In genomic region chr2:197071790-197072436, GRCh38 we compare ENCODE assay signal across 18 cellular contexts.
DNase-seq lines count a peak whose midpoint lies in the region; ATAC-seq and TF ChIP-seq lines count a peak whose summit lies in the region.
"Had no signal": no experiment of that assay in that cellular context is flagged by ENCODE, and none has a peak within 500 bp of the region (broad histone marks: within the 10 kb centered on the region; RNA-seq: fewer than 3 reads in every experiment).

No MANE protein-coding gene starts in this region.

- H3K4me1 ChIP-seq in SJCRH30 = no peaks in the 10 kb centered on the region

- TF ChIP-seq CTCF in dorsolateral prefrontal cortex (IDR thresholded peaks at IDR 0.05 in 54 of 56, conservative IDR thresholded peaks at IDR 0.05 in 2 of 56; ENCODE audit: low read depth in 1 of 56, partially characterized antibody in 56 of 56) = no peak

- H3K4me3 Mint-ChIP-seq in activated CD8-positive, alpha-beta memory T cell treated with anti-CD3 and anti-CD28 coated beads, Interleukin-2, amount 10 ng/mL, durations not matched to agents 7 days and 5 days = no peak overlapping the region
- no peak overlapping the region for H3K4me3 Mint-ChIP-seq in T-helper 17 cell
- peak overlapping the region; percentile 30 to 55 for H3K4me3 Mint-ChIP-seq in stimulated activated naive CD8-positive, alpha-beta T cell treated with anti-CD3 and anti-CD28 coated beads, Interleukin-15, amount 100 ng/mL, for 72 hours

- DNase-seq in activated CD8-positive, alpha-beta memory T cell treated with anti-CD3 and anti-CD28 coated beads, Interleukin-2, amount 10 ng/mL, durations not matched to agents 7 days and 5 days = no peak
- no peak for DNase-seq in activated CD8-positive, alpha-beta memory T cell treated with anti-CD3 and anti-CD28 coated beads, Interleukin-2, amount 50 U/mL, for 48 hours
- DNase-seq in T-helper 17 cell (no peak), dorsolateral prefrontal cortex (no peak), SJCRH30 (no peak), OCI-M1 (lab: John Stamatoyannopoulos, UW) (no peak)
- no peak for DNase-seq in stimulated activated naive CD8-positive, alpha-beta T cell treated with anti-CD3 and anti-CD28 coated beads, Interleukin-15, amount 100 ng/mL, for 72 hours
- DNase-seq: activated CD8-positive, alpha-beta memory T cell treated with anti-CD3 and anti-CD28 coated beads for 24 hours; activated naive CD4-positive, alpha-beta T cell treated with Interleukin-2 at 50 U/mL for 16 hours; cerebellar nuclear complex; EL; H7; left ventricle myocardium inferior; NCI-H2107; NCI-H526; stimulated activated CD4-positive, alpha-beta T cell treated with anti-CD3 and anti-CD28 coated beads, Interleukin-15, amount 100 ng/mL, for 24 hours; testis had no signal

- H3K9me3 Mint-ChIP-seq in activated CD8-positive, alpha-beta memory T cell treated with anti-CD3 and anti-CD28 coated beads, Interleukin-2, amount 10 ng/mL, durations not matched to agents 7 days and 5 days (ENCODE audit: low read depth) = peaks cover 3% of the 10 kb centered on the region
- peaks cover 7 to 10% of the 10 kb centered on the region in 2 donors for H3K9me3 Mint-ChIP-seq in stimulated activated naive CD8-positive, alpha-beta T cell treated with anti-CD3 and anti-CD28 coated beads, Interleukin-15, amount 100 ng/mL, for 72 hours

- H3K27me3 ChIP-seq in dorsolateral prefrontal cortex (no peaks in the 10 kb centered on the region), SJCRH30 (no peaks in the 10 kb centered on the region)
- H3K27me3 ChIP-seq: testis had no signal

- H3K9me3 ChIP-seq in T-helper 17 cell (ENCODE audit: control insufficient read depth, low read length, poor library complexity, severe bottlenecking) = no peaks in the 10 kb centered on the region
- H3K9me3 ChIP-seq in SJCRH30 (replicated peaks) = no peaks in the 10 kb centered on the region
- H3K9me3 ChIP-seq: left ventricle myocardium inferior, testis had no signal

- CTCF ChIA-PET in activated CD8-positive, alpha-beta memory T cell treated with anti-CD3 and anti-CD28 coated beads, Interleukin-2, amount 10 ng/mL, durations not matched to agents 7 days and 5 days (lab: Charles Lee) = interaction anchor here (1.0 to 1.2 kb wide), 2 partner anchors 13 to 27 kb away, joined by 3 read pairs; no protein-coding TSS in a partner anchor

- peaks cover 26% of the 10 kb centered on the region for H3K4me1 Mint-ChIP-seq in activated CD8-positive, alpha-beta memory T cell treated with anti-CD3 and anti-CD28 coated beads, Interleukin-2, amount 10 ng/mL, durations not matched to agents 7 days and 5 days
- H3K4me1 Mint-ChIP-seq in T-helper 17 cell = peaks cover 34% of the 10 kb centered on the region
- H3K4me1 Mint-ChIP-seq in stimulated activated naive CD8-positive, alpha-beta T cell treated with anti-CD3 and anti-CD28 coated beads, Interleukin-15, amount 100 ng/mL, for 72 hours = peaks cover 60% of the 10 kb centered on the region

- intact Hi-C loops in dorsolateral prefrontal cortex (cut with DNase I) = loop anchor here (5.0 to 10.0 kb wide), 2 partner anchors 60 to 147 kb away; partner anchors contain the start of gene PGAP1 (in 1 of the 2)

- ATAC-seq in activated CD8-positive, alpha-beta memory T cell treated with anti-CD3 and anti-CD28 coated beads, Interleukin-2, amount 10 ng/mL, durations not matched to agents 7 days and 5 days = no peak
- no peak for ATAC-seq in T-helper 17 cell
- ATAC-seq in stimulated activated naive CD8-positive, alpha-beta T cell treated with anti-CD3 and anti-CD28 coated beads, Interleukin-15, amount 100 ng/mL, for 72 hours = no peak
- no peak for ATAC-seq in HG03571 (IDR thresholded peaks at IDR 0.05; ENCODE audit: unreplicated experiment)

- H3K4me3 ChIP-seq in dorsolateral prefrontal cortex = no peak overlapping the region
- no peak overlapping the region for H3K4me3 ChIP-seq in SJCRH30
- H3K4me3 ChIP-seq: left ventricle myocardium inferior, testis had no signal

- no peaks in the 10 kb centered on the region for H3K36me3 ChIP-seq in SJCRH30

- H3K27ac Mint-ChIP-seq in activated CD8-positive, alpha-beta memory T cell treated with anti-CD3 and anti-CD28 coated beads, Interleukin-2, amount 10 ng/mL, durations not matched to agents 7 days and 5 days = peak overlapping the region; percentile 26
- H3K27ac Mint-ChIP-seq in T-helper 17 cell = peak overlapping the region; percentile 79
- H3K27ac Mint-ChIP-seq in stimulated activated naive CD8-positive, alpha-beta T cell treated with anti-CD3 and anti-CD28 coated beads, Interleukin-15, amount 100 ng/mL, for 72 hours = peak overlapping the region; percentile 39 to 75

- H3K27ac ChIP-seq in dorsolateral prefrontal cortex (peak overlapping the region; percentile 4 to 97 (median 92)), SJCRH30 (no peak overlapping the region)
- H3K27ac ChIP-seq: left ventricle myocardium inferior, testis had no signal

- H3K27me3 Mint-ChIP-seq in activated CD8-positive, alpha-beta memory T cell treated with anti-CD3 and anti-CD28 coated beads, Interleukin-2, amount 10 ng/mL, durations not matched to agents 7 days and 5 days = no peaks in the 10 kb centered on the region
- no peaks in the 10 kb centered on the region for H3K27me3 Mint-ChIP-seq in T-helper 17 cell
- no peaks in the 10 kb centered on the region for H3K27me3 Mint-ChIP-seq in stimulated activated naive CD8-positive, alpha-beta T cell treated with anti-CD3 and anti-CD28 coated beads, Interleukin-15, amount 100 ng/mL, for 72 hours

- peaks cover 66% of the 10 kb centered on the region for H3K36me3 Mint-ChIP-seq in activated CD8-positive, alpha-beta memory T cell treated with anti-CD3 and anti-CD28 coated beads, Interleukin-2, amount 10 ng/mL, durations not matched to agents 7 days and 5 days
- peaks cover 13% of the 10 kb centered on the region for H3K36me3 Mint-ChIP-seq in T-helper 17 cell (ENCODE audit: low read depth)

Comparison
In these comparisons a context has a peak if more than half of its experiments do, and no peak if none do; other contexts are left out.
1. H3K27ac Mint-ChIP-seq: peak in every context shown above with its lines; median percentile 79 in T-helper 17 cell; 57 in stimulated activated naive CD8-positive, alpha-beta T cell treated with anti-CD3 and anti-CD28 coated beads, Interleukin-15, amount 100 ng/mL, for 72 hours; 26 in activated CD8-positive, alpha-beta memory T cell treated with anti-CD3 and anti-CD28 coated beads, Interleukin-2, amount 10 ng/mL, durations not matched to agents 7 days and 5 days.
2. H3K4me3 Mint-ChIP-seq: peak in stimulated activated naive CD8-positive, alpha-beta T cell treated with anti-CD3 and anti-CD28 coated beads, Interleukin-15, amount 100 ng/mL, for 72 hours (2 of 2); none in activated CD8-positive, alpha-beta memory T cell treated with anti-CD3 and anti-CD28 coated beads, Interleukin-2, amount 10 ng/mL, durations not matched to agents 7 days and 5 days (single experiment) and T-helper 17 cell (single experiment).